ENCODE assay signal across 9 cellular contexts in genomic region chr12:52081263-52081733, GRCh38. TPM values are rescaled to one million over a fixed set of nuclear protein-coding genes. Genes with fewer than 3 reads are reported as not detected.
DNase-seq lines count a peak whose midpoint lies in the region; ATAC-seq and TF ChIP-seq lines count a peak whose summit lies in the region.
"Had no signal": no experiment of that assay in that cellular context is flagged by ENCODE, and none has a peak within 500 bp of the region (broad histone marks: within the 10 kb centered on the region; RNA-seq: fewer than 3 reads in every experiment).

No MANE protein-coding gene starts in this region.

- H3K4me1 ChIP-seq in colonic mucosa (no peaks in the 10 kb centered on the region), gastrocnemius medialis (peaks cover 35 to 43% of the 10 kb centered on the region in 2 donors)

- H3K36me3 ChIP-seq in colonic mucosa: no peaks in the 10 kb centered on the region
- peaks cover 0 to 19% of the 10 kb centered on the region in 2 donors for H3K36me3 ChIP-seq in gastrocnemius medialis

- intact Hi-C loops in colonic mucosa (cut with DNase I) (no loop called here), gastrocnemius medialis (cut with DNase I; ENCODE audit: low total_unique reads) (no loop called here)
- intact Hi-C loops in activated CD4-positive, alpha-beta memory T cell treated with anti-CD3 and anti-CD28 coated beads for 36 hours (cut with micrococcal nuclease): loop anchor here (5.0 kb wide), 1 partner anchor 41 kb away; no protein-coding TSS in a partner anchor

- H3K9ac ChIP-seq in colonic mucosa (ENCODE audit: low read depth in 2 of 2, low read length in 2 of 2): peak overlapping the region; percentile 48 to 50

- POLR2A ChIA-PET in activated CD4-positive, alpha-beta memory T cell treated with anti-CD3 and anti-CD28 coated beads for 36 hours (lab: Charles Lee): interaction anchor here (1.0 to 1.1 kb wide), 2 partner anchors 30 kb away, joined by 3 read pairs; partner anchors contain the start of gene NR4A1

- H3K27me3 Mint-ChIP-seq in stimulated activated naive CD8-positive, alpha-beta T cell treated with anti-CD3 and anti-CD28 coated beads, Interleukin-15, amount 100 ng/mL, for 72 hours: no peaks in the 10 kb centered on the region
- H3K27me3 Mint-ChIP-seq in activated CD4-positive, alpha-beta memory T cell treated with anti-CD3 and anti-CD28 coated beads for 36 hours: no peaks in the 10 kb centered on the region

- H3K36me3 Mint-ChIP-seq in activated CD4-positive, alpha-beta memory T cell treated with anti-CD3 and anti-CD28 coated beads for 36 hours: peaks cover 12% of the 10 kb centered on the region

- no peak overlapping the region for H3K4me3 ChIP-seq in colonic mucosa
- no peak overlapping the region for H3K4me3 ChIP-seq in gastrocnemius medialis

- TF ChIP-seq CTCF in colonic mucosa (IDR thresholded peaks at IDR 0.05) (no peak), gastrocnemius medialis (IDR thresholded peaks at IDR 0.05 in 4 of 5, conservative IDR thresholded peaks at IDR 0.05 in 1 of 5) (no peak)

- H3K27ac Mint-ChIP-seq in stimulated activated naive CD8-positive, alpha-beta T cell treated with anti-CD3 and anti-CD28 coated beads, Interleukin-15, amount 100 ng/mL, for 72 hours: no peak overlapping the region
- no peak overlapping the region for H3K27ac Mint-ChIP-seq in activated CD4-positive, alpha-beta memory T cell treated with anti-CD3 and anti-CD28 coated beads for 36 hours

- TF ChIP-seq POLR2A in gastrocnemius medialis (IDR thresholded peaks at IDR 0.05): no peak

- in situ Hi-C loops in gastrocnemius medialis (cut with MboI; ENCODE audit: low sequenced_read_pairs in 4 of 4): loop anchor here (5.0 to 10.0 kb wide), 2 partner anchors 54 to 56 kb away; no protein-coding TSS in a partner anchor

- no peaks in the 10 kb centered on the region for H3K27me3 ChIP-seq in colonic mucosa
- no peaks in the 10 kb centered on the region for H3K27me3 ChIP-seq in gastrocnemius medialis

- H3K4me1 Mint-ChIP-seq in stimulated activated naive CD8-positive, alpha-beta T cell treated with anti-CD3 and anti-CD28 coated beads, Interleukin-15, amount 100 ng/mL, for 72 hours: peaks cover 25% of the 10 kb centered on the region
- peaks cover 4% of the 10 kb centered on the region for H3K4me1 Mint-ChIP-seq in activated CD4-positive, alpha-beta memory T cell treated with anti-CD3 and anti-CD28 coated beads for 36 hours (ENCODE audit: low read depth)

- no peaks in the 10 kb centered on the region for H3K9me3 ChIP-seq in colonic mucosa
- H3K9me3 ChIP-seq in gastrocnemius medialis: no peaks in the 10 kb centered on the region

- ATAC-seq in stimulated activated naive CD8-positive, alpha-beta T cell treated with anti-CD3 and anti-CD28 coated beads, Interleukin-15, amount 100 ng/mL, for 72 hours: peak; percentile 36
- ATAC-seq in stimulated activated naive CD8-positive, alpha-beta T cell treated with anti-CD3 and anti-CD28 coated beads, Interleukin-15, Interleukin-2, amounts not matched to agents 100 U/mL and 50 U/mL, for 24 hours: no peak
- peak; percentile 34 to 48 for ATAC-seq in gastrocnemius medialis
- ATAC-seq in HG03378 (IDR thresholded peaks at IDR 0.05; ENCODE audit: unreplicated experiment): no peak

- H3K27ac ChIP-seq in colonic mucosa (peak overlapping the region; percentile 44), gastrocnemius medialis (peak overlapping the region; percentile 56 to 77 (median 67))

- DNase-seq in stimulated activated naive CD8-positive, alpha-beta T cell treated with anti-CD3 and anti-CD28 coated beads, Interleukin-15, amount 100 ng/mL, for 72 hours: no peak
- no peak for DNase-seq in stimulated activated naive CD8-positive, alpha-beta T cell treated with anti-CD3 and anti-CD28 coated beads, Interleukin-15, Interleukin-2, amounts not matched to agents 100 U/mL and 50 U/mL, for 24 hours
- peak; percentile 74 for DNase-seq in NCI-H1092 treated with DMSO at 0.1 percent for 48 hours (lab: John Stamatoyannopoulos, UW)
- no peak for DNase-seq in colonic mucosa
- DNase-seq in gastrocnemius medialis: peak in 1 of 2 donors; percentile 41
- DNase-seq in SIG-M5 (lab: John Stamatoyannopoulos, UW): no peak
- DNase-seq in activated CD4-positive, alpha-beta memory T cell treated with anti-CD3 and anti-CD28 coated beads for 36 hours: no peak

- CTCF ChIA-PET in activated CD4-positive, alpha-beta memory T cell treated with anti-CD3 and anti-CD28 coated beads for 36 hours (lab: Charles Lee): interaction anchor here (1.0 to 12.2 kb wide), 4 partner anchors 11 to 247 kb away, joined by 3 to 438 read pairs (median 20); partner anchors contain the start of gene ATG101

- H3K9me3 Mint-ChIP-seq in stimulated activated naive CD8-positive, alpha-beta T cell treated with anti-CD3 and anti-CD28 coated beads, Interleukin-15, amount 100 ng/mL, for 72 hours: no peaks in the 10 kb centered on the region
- H3K9me3 Mint-ChIP-seq in activated CD4-positive, alpha-beta memory T cell treated with anti-CD3 and anti-CD28 coated beads for 36 hours: no peaks in the 10 kb centered on the region

- H3K4me3 Mint-ChIP-seq in stimulated activated naive CD8-positive, alpha-beta T cell treated with anti-CD3 and anti-CD28 coated beads, Interleukin-15, amount 100 ng/mL, for 72 hours: no peak overlapping the region
- no peak overlapping the region for H3K4me3 Mint-ChIP-seq in activated CD4-positive, alpha-beta memory T cell treated with anti-CD3 and anti-CD28 coated beads for 36 hours

RNA-seq across cellular contexts. Expression of gene SMIM41, which starts 1.8 kb away (rescaled TPM):
- total RNA-seq in colonic mucosa: under 1 TPM; 0.30 to 0.58 TPM
- not detected for total RNA-seq in gastrocnemius medialis
- not detected for total RNA-seq in activated CD4-positive, alpha-beta memory T cell treated with anti-CD3 and anti-CD28 coated beads for 36 hours
- total RNA-seq: Daoy had no signal

RNA-seq across cellular contexts. Expression of gene ATG101, which starts 11.5 kb away (rescaled TPM):
- total RNA-seq in colonic mucosa: 10 to 100 TPM; 37.7 to 44.0 TPM
- 10 to 100 TPM; 23.3 to 49.4 (median 37.3) TPM for total RNA-seq in gastrocnemius medialis
- total RNA-seq in activated CD4-positive, alpha-beta memory T cell treated with anti-CD3 and anti-CD28 coated beads for 36 hours: 10 to 100 TPM; 35.7 to 38.0 TPM

RNA-seq across cellular contexts. Expression of gene NR4A1, which starts 30.1 kb away (rescaled TPM):
- total RNA-seq in colonic mucosa: 10 to 100 TPM; 51.1 to 52.0 TPM
- 100 to 1,000 TPM in 2 of 4 donors, 10 to 100 TPM in 2; 36.3 to 248 (median 90.1) TPM for total RNA-seq in gastrocnemius medialis
- 10 to 100 TPM; 64.2 to 68.2 TPM for total RNA-seq in activated CD4-positive, alpha-beta memory T cell treated with anti-CD3 and anti-CD28 coated beads for 36 hours

Comparison
In these comparisons a context has a peak if more than half of its experiments do, and no peak if none do; other contexts are left out.
1. ATAC-seq: peak in stimulated activated naive CD8-positive, alpha-beta T cell treated with anti-CD3 and anti-CD28 coated beads, Interleukin-15, amount 100 ng/mL, for 72 hours (single experiment) and gastrocnemius medialis (2 of 2); none in stimulated activated naive CD8-positive, alpha-beta T cell treated with anti-CD3 and anti-CD28 coated beads, Interleukin-15, Interleukin-2, amounts not matched to agents 100 U/mL and 50 U/mL, for 24 hours (single experiment) and HG03378 (single experiment).